ENCODE assay signal across 13 cellular contexts in genomic region chr3:64666171-64666581, GRCh38. TPM values are rescaled to one million over a fixed set of nuclear protein-coding genes. Genes with fewer than 3 reads are reported as not detected.
DNase-seq lines count a peak whose midpoint lies in the region; ATAC-seq and TF ChIP-seq lines count a peak whose summit lies in the region.
"Had no signal": no experiment of that assay in that cellular context is flagged by ENCODE, and none has a peak within 500 bp of the region (broad histone marks: within the 10 kb centered on the region; RNA-seq: fewer than 3 reads in every experiment).

No MANE protein-coding gene starts in this region.

- TF ChIP-seq CTCF in cardiac fibroblast (IDR thresholded peaks at IDR 0.05; ENCODE audit: low read depth, low read length) (no peak), tibial artery (IDR thresholded peaks at IDR 0.05) (no peak)

- intact Hi-C loops in tibial artery (cut with DNase I; ENCODE audit: low total_unique reads), result no loop called here

- H3K4me1 ChIP-seq in tibial artery, result peaks cover 0 to 63% (median 29%) of the 10 kb centered on the region in 4 donors

- no peak overlapping the region for H3K4me3 ChIP-seq in cardiac fibroblast (replicated peaks in 1 of 2; ENCODE audit: low read depth in 2 of 2, low read length in 2 of 2)
- no peak overlapping the region for H3K4me3 ChIP-seq in tibial artery

- no peaks in the 10 kb centered on the region for H3K27me3 ChIP-seq in tibial artery

- H3K27ac ChIP-seq in tibial artery, result peak overlapping the region; percentile 14 to 75

- H3K36me3 ChIP-seq in tibial artery, result no peaks in the 10 kb centered on the region

- no peaks in the 10 kb centered on the region for H3K9me3 ChIP-seq in tibial artery

- DNase-seq in HT1080 (ENCODE audit: low read depth) (peak; percentile 32), cardiac fibroblast (ENCODE audit: low read depth in 2 of 2) (peak; percentile 42 to 50), kidney glomerular epithelial cell (lab: John Stamatoyannopoulos, UW) (peak; percentile 92), tibial artery (no peak)
- no peak for DNase-seq in stimulated activated CD4-positive, alpha-beta T cell treated with anti-CD3 and anti-CD28 coated beads, Interleukin-2, amount 100 ng/mL, for 48 hours
- DNase-seq: activated B cell treated with CpG ODN at 0.5 μM for 24 hours; activated naive CD4-positive, alpha-beta T cell treated with anti-CD3 and anti-CD28 coated beads, Interleukin-2, amount 10 ng/mL, durations not matched to agents 7 days and 5 days; cerebellar nuclear complex; MM.1S; natural killer cell; NCI-H2171 had no signal

- no peak for ATAC-seq in GM18870 (IDR thresholded peaks at IDR 0.05; ENCODE audit: unreplicated experiment)
- ATAC-seq in HG03520 (IDR thresholded peaks at IDR 0.05; ENCODE audit: unreplicated experiment), result no peak

RNA-seq across cellular contexts. Expression of gene ADAMTS9, which starts 21.6 kb away (rescaled TPM):
- total RNA-seq in HT1080 (2014; rRNA removed; shearing (Covaris generic)), result 1.8 and 2.4 TPM in 2 replicates
- polyA plus RNA-seq in HT1080 (2015; cell fraction: cytosol; rRNA removed), result 0.72 and 0.86 TPM in 2 replicates
- 1.2 and 2.5 TPM in 2 replicates for polyA plus RNA-seq in HT1080 (2015; cell fraction: nucleus; rRNA removed)
- total RNA-seq: activated B cell treated with CpG ODN at 0.5 μM for 24 hours, natural killer cell had no signal

Comparison
In these comparisons a context has a peak if more than half of its experiments do, and no peak if none do; other contexts are left out.
1. DNase-seq: peak in HT1080 (single experiment), cardiac fibroblast (2 of 2) and kidney glomerular epithelial cell (single experiment); none in tibial artery (0 of 2) and stimulated activated CD4-positive, alpha-beta T cell treated with anti-CD3 and anti-CD28 coated beads, Interleukin-2, amount 100 ng/mL, for 48 hours (0 of 2).